Comparison of ENCODE assay signal across 10 cellular contexts in genomic region chr6:149482542-149483261, GRCh38. TPM values are rescaled to one million over a fixed set of nuclear protein-coding genes. Genes with fewer than 3 reads are reported as not detected.
DNase-seq lines count a peak whose midpoint lies in the region; ATAC-seq and TF ChIP-seq lines count a peak whose summit lies in the region.
"Had no signal": no experiment of that assay in that cellular context is flagged by ENCODE, and none has a peak within 500 bp of the region (broad histone marks: within the 10 kb centered on the region; RNA-seq: fewer than 3 reads in every experiment).

No MANE protein-coding gene starts in this region.

- TF ChIP-seq CTCF in lower lobe of right lung (IDR thresholded peaks at IDR 0.05): no peak

- peak; percentile 71 for DNase-seq in activated CD8-positive, alpha-beta memory T cell treated with anti-CD3 and anti-CD28 coated beads for 24 hours
- DNase-seq in activated CD8-positive, alpha-beta memory T cell treated with anti-CD3 and anti-CD28 coated beads, Interleukin-2, amount 50 U/mL, for 4 hours: no peak
- peak; percentile 26 for DNase-seq in activated naive CD4-positive, alpha-beta T cell treated with anti-CD3 and anti-CD28 coated beads, Interleukin-2, amount 50 U/mL, for 16 hours
- peak; percentile 59 for DNase-seq in lower lobe of right lung
- DNase-seq in NCI-H128 (lab: John Stamatoyannopoulos, UW; ENCODE audit: unreplicated experiment): no peak
- no peak for DNase-seq in EL
- DNase-seq: ACHN had no signal

- H3K27me3 ChIP-seq in lower lobe of right lung (ENCODE audit: low read depth): no peaks in the 10 kb centered on the region

- intact Hi-C loops in lower lobe of right lung (cut with DNase I): no loop called here

- H3K27ac ChIP-seq in lower lobe of right lung: peak overlapping the region; percentile 90
- H3K27ac ChIP-seq in urinary bladder (ENCODE audit: low read depth): no peak overlapping the region
- H3K27ac ChIP-seq: VCaP had no signal

- H3K4me1 ChIP-seq in lower lobe of right lung (peaks cover 37% of the 10 kb centered on the region), urinary bladder (ENCODE audit: insufficient read depth) (no peaks in the 10 kb centered on the region)

- no peaks in the 10 kb centered on the region for H3K36me3 ChIP-seq in lower lobe of right lung
- H3K36me3 ChIP-seq in urinary bladder (ENCODE audit: insufficient read depth): no peaks in the 10 kb centered on the region

- 68% methylated on average over 13 of the region's 13 CpGs for WGBS in urinary bladder

- ATAC-seq in lower lobe of right lung (peak; percentile 33 to 46), HG03521 (IDR thresholded peaks at IDR 0.05; ENCODE audit: unreplicated experiment) (no peak)

- H3K9me3 ChIP-seq in lower lobe of right lung: no peaks in the 10 kb centered on the region

- peak overlapping the region; percentile 49 for H3K4me3 ChIP-seq in lower lobe of right lung
- peak overlapping the region; percentile 31 for H3K4me3 ChIP-seq in urinary bladder (ENCODE audit: low read depth, low read length)

RNA-seq across cellular contexts. Expression of gene ZC3H12D, which starts 2.1 kb away (rescaled TPM):
- total RNA-seq in lower lobe of right lung (2.6 TPM), urinary bladder (1.2 TPM)
- 0.42 TPM for polyA plus RNA-seq in urinary bladder

Comparison
In these comparisons a context has a peak if more than half of its experiments do, and no peak if none do; other contexts are left out.
1. DNase-seq: peak in activated CD8-positive, alpha-beta memory T cell treated with anti-CD3 and anti-CD28 coated beads for 24 hours (single experiment), activated naive CD4-positive, alpha-beta T cell treated with anti-CD3 and anti-CD28 coated beads, Interleukin-2, amount 50 U/mL, for 16 hours (single experiment) and lower lobe of right lung (single experiment); none in activated CD8-positive, alpha-beta memory T cell treated with anti-CD3 and anti-CD28 coated beads, Interleukin-2, amount 50 U/mL, for 4 hours (single experiment), NCI-H128 (single experiment) and EL (single experiment).